ENCODE assay signal across 8 cellular contexts in the genomic region with DNA sequence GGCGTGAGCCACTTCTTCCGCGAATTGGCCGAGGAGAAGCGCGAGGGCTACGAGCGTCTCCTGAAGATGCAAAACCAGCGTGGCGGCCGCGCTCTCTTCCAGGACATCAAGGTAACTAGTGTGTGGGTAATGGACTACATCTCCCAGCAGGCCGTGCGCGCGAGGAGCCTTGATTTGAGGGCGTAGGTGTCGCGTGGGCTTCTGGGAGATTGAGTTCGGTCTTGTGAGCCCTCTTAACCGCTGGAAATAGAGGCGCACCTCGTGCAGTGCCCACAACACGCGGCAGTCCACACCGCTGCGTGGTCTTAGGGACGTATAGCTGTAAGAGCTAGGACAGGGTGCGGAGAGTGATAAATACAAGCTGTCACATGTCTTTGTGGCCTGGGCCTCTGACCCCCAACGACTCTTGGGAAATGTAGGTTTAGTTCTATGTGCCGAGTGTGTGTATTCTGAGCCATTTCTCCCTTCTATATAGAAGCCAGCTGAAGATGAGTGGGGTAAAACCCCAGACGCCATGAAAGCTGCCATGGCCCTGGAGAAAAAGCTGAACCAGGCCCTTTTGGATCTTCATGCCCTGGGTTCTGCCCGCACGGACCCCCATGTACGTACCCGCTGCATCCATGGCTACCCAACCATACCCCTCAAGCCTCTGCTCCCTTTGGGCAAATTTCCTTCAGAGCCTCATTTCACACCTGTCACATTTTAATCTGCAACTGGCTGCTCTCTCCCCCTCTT. TPM values are rescaled to one million over a fixed set of nuclear protein-coding genes. Genes with fewer than 3 reads are reported as not detected.
A peak's percentile ranks its signal among the peaks of the same experiment; 100 is the strongest.
DNase-seq lines count a peak whose midpoint lies in the region; ATAC-seq and TF ChIP-seq lines count a peak whose summit lies in the region.

No MANE protein-coding gene starts in this region.

- DNase-seq in NCI-H524 treated with DMSO at 0.1 percent for 48 hours (lab: John Stamatoyannopoulos, UW) = peak; percentile 38
- DNase-seq in activated CD4-positive, alpha-beta T cell treated with anti-CD3 and anti-CD28 coated beads, Interleukin-2, amount 50 U/mL, for 1 hour = peak; percentile 89
- DNase-seq in coronary artery (ENCODE audit: low spot score) = peak; percentile 92
- peak; percentile 88 to 92 for DNase-seq in left lung
- peak; percentile 79 to 81 for DNase-seq in stimulated activated CD4-positive, alpha-beta T cell treated with anti-CD3 and anti-CD28 coated beads, Interleukin-2, amount 100 ng/mL, for 48 hours

- peaks cover 2 to 50% of the 10 kb centered on the region in 2 donors for H3K36me3 ChIP-seq in left lung

- no peak for TF ChIP-seq CTCF in coronary artery (IDR thresholded peaks at IDR 0.05)
- TF ChIP-seq CTCF in left lung (IDR thresholded peaks at IDR 0.05) = no peak

- H3K27me3 ChIP-seq in left lung = no peaks in the 10 kb centered on the region

- H3K4me1 ChIP-seq in left lung = peaks cover 13 to 78% of the 10 kb centered on the region in 2 donors

- ATAC-seq in GM18499 (IDR thresholded peaks at IDR 0.05; ENCODE audit: insufficient read depth, unreplicated experiment) (peak; percentile 5), HG03342 (IDR thresholded peaks at IDR 0.05; ENCODE audit: unreplicated experiment) (peak; percentile 12), left lung (peak; percentile 45), HG03108 (IDR thresholded peaks at IDR 0.05; ENCODE audit: unreplicated experiment) (no peak)

- H3K4me3 ChIP-seq in coronary artery (peak overlapping the region; percentile 87), left lung (peak overlapping the region; percentile 90 to 92)

- no peaks in the 10 kb centered on the region for H3K9me3 ChIP-seq in left lung

- intact Hi-C loops in left lung (cut with DNase I) = no loop called here

- peak overlapping the region; percentile 93 to 94 for H3K27ac ChIP-seq in coronary artery
- peak overlapping the region; percentile 96 to 97 for H3K27ac ChIP-seq in left lung

RNA-seq across cellular contexts. Expression of gene FTL, which starts 0.9 kb away (rescaled TPM):
- total RNA-seq in left lung = 1,000 to 10,000 TPM; 8,739 to 9,329 TPM

RNA-seq across cellular contexts. Expression of gene BAX, which starts 11.3 kb away (rescaled TPM):
- total RNA-seq in left lung = 100 to 1,000 TPM; 130 to 141 TPM

RNA-seq across cellular contexts. Expression of gene GYS1, which starts 27.1 kb away (rescaled TPM):
- 10 to 100 TPM; 42.5 to 49.0 TPM for total RNA-seq in left lung

RNA-seq across cellular contexts. Expression of gene RUVBL2, which starts 27.7 kb away (rescaled TPM):
- total RNA-seq in left lung = 10 to 100 TPM; 46.6 to 66.6 TPM

RNA-seq across cellular contexts. Expression of gene DHDH, which starts 32.5 kb away (rescaled TPM):
- 1 to 10 TPM; 3.3 to 4.1 TPM for total RNA-seq in left lung

Comparison
In these comparisons a context has a peak if more than half of its experiments do, and no peak if none do; other contexts are left out.
1. DNase-seq: peak in every context shown above with its lines; median percentile 92 in coronary artery; 90 in left lung; 89 in activated CD4-positive, alpha-beta T cell treated with anti-CD3 and anti-CD28 coated beads, Interleukin-2, amount 50 U/mL, for 1 hour; 80 in stimulated activated CD4-positive, alpha-beta T cell treated with anti-CD3 and anti-CD28 coated beads, Interleukin-2, amount 100 ng/mL, for 48 hours; 38 in NCI-H524 treated with DMSO at 0.1 percent for 48 hours.